In the genomic region with DNA sequence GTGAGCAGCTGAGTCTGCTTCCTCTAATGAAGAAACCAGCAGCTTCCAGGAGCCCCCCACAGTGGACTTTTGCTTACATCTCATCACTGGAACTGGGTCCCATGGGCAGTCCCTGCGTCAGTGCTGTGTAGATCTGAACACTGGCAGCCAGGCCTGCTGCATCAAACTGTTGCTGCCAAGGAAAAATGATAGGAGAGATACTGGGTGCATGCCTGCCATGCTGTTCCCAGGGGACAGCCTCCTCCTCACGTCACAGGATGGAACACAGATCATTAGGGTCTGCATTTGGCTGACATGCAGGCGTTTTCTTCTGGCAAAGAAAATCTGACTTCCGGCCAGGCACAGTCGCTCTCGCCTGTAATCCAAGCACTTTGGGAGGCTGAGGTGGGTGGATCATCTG, we compare ENCODE assay signal across 23 cellular contexts.
DNase-seq lines count a peak whose midpoint lies in the region; ATAC-seq and TF ChIP-seq lines count a peak whose summit lies in the region.
"Had no signal": no experiment of that assay in that cellular context is flagged by ENCODE, and none has a peak within 500 bp of the region (broad histone marks: within the 10 kb centered on the region; RNA-seq: fewer than 3 reads in every experiment).

No MANE protein-coding gene starts in this region.

- ATAC-seq in Right ventricle myocardium inferior: no peak
- ATAC-seq in heart right ventricle: no peak
- no peak for ATAC-seq in HG03378 (IDR thresholded peaks at IDR 0.05; ENCODE audit: unreplicated experiment)
- ATAC-seq: GM12878 had no signal

- H3K27ac ChIP-seq in heart right ventricle (no peak overlapping the region), A673 (ENCODE audit: low read depth, low read length, poor library complexity, severe bottlenecking) (peak overlapping the region; percentile 95), SK-N-MC (no peak overlapping the region)
- H3K27ac ChIP-seq: BLaER1 had no signal

- WGBS in heart right ventricle, 2 donors: 73 to 80% methylated on average over 6 of the region's 6 CpGs

- no peak overlapping the region for H3K4me3 ChIP-seq in heart right ventricle
- H3K4me3 ChIP-seq in A673 (ENCODE audit: low read depth, low read length, poor library complexity, severe bottlenecking): peak overlapping the region; percentile 46
- no peak overlapping the region for H3K4me3 ChIP-seq in BE2C (ENCODE audit: low read depth, low read length)
- peak overlapping the region; percentile 51 for H3K4me3 ChIP-seq in SK-N-MC
- H3K4me3 ChIP-seq: BLaER1, GM12878 had no signal

- H3K36me3 ChIP-seq in heart right ventricle: no peaks in the 10 kb centered on the region
- peaks cover 11% of the 10 kb centered on the region for H3K36me3 ChIP-seq in A673 (ENCODE audit: insufficient read depth, low read length, poor library complexity, severe bottlenecking)
- no peaks in the 10 kb centered on the region for H3K36me3 ChIP-seq in BE2C
- H3K36me3 ChIP-seq in SK-N-MC (ENCODE audit: insufficient read depth, low read length): no peaks in the 10 kb centered on the region
- H3K36me3 ChIP-seq: BLaER1 had no signal

- POLR2A ChIA-PET in A673 (lab: Charles Lee; ENCODE audit: low non-redundant PET): no interaction called here

- no TSS peak for BruUV-seq in A673 (replicated peaks; lab: Mats Ljungman, UMichigan)

- DNase-seq in Right ventricle myocardium inferior (ENCODE audit: missing footprints) (peak; percentile 53), heart right ventricle (no peak), A673 (ENCODE audit: low spot score) (peak; percentile 58), BE2C (peak; percentile 86), SK-N-MC (ENCODE audit: low read depth, low spot score) (no peak), T-helper 2 cell (no peak)
- DNase-seq: 8988T; AML-193; C1 segment of cervical spinal cord; CD4-positive, alpha-beta memory T cell; CD4-positive, CD25-positive, alpha-beta regulatory T cell; CD8-positive, alpha-beta memory T cell; COR-L47; DMS 273 treated with DMSO at 0.1 percent for 48 hours; DMS153; DMS53; DMS79; DND-41; EL; GDM1 had no signal

- no peaks in the 10 kb centered on the region for H3K4me1 ChIP-seq in heart right ventricle
- H3K4me1 ChIP-seq in A673 (ENCODE audit: insufficient read depth, low read length, poor library complexity, severe bottlenecking): peaks cover 60% of the 10 kb centered on the region
- peaks cover 53% of the 10 kb centered on the region for H3K4me1 ChIP-seq in BE2C
- H3K4me1 ChIP-seq: BLaER1 had no signal

- H3K9me3 ChIP-seq in heart right ventricle: peaks cover 0 to 1% (median 0%) of the 10 kb centered on the region in 11 donors
- no peaks in the 10 kb centered on the region for H3K9me3 ChIP-seq in A673 (ENCODE audit: low read depth, low read length, poor library complexity, severe bottlenecking)
- no peaks in the 10 kb centered on the region for H3K9me3 ChIP-seq in BE2C
- no peaks in the 10 kb centered on the region for H3K9me3 ChIP-seq in SK-N-MC (ENCODE audit: low read depth, low read length)

- TF ChIP-seq CTCF in heart right ventricle (IDR thresholded peaks at IDR 0.05) (no peak), A673 (conservative IDR thresholded peaks at IDR 0.05; ENCODE audit: low read depth, low read length) (no peak), BE2C (IDR thresholded peaks at IDR 0.05; ENCODE audit: low read depth, low read length) (no peak)

- CTCF ChIA-PET in A673 (lab: Charles Lee): interaction anchor here (0.7 to 1.5 kb wide), 2 partner anchors 69 to 202 kb away, joined by 3 to 5 read pairs; no protein-coding TSS in a partner anchor

- no peak overlapping the region for H3K9ac ChIP-seq in SK-N-MC (ENCODE audit: insufficient read length)
- H3K9ac ChIP-seq: BLaER1 had no signal

- intact Hi-C loops in Right ventricle myocardium inferior (cut with DNase I): no loop called here
- intact Hi-C loops in heart right ventricle (cut with DNase I): no loop called here
- intact Hi-C loops in A673 (cut with micrococcal nuclease; ENCODE audit: unreplicated experiment): loop anchor here (5.0 kb wide), 1 partner anchor 68 kb away; a partner anchor contains a TSS

- H3K27me3 ChIP-seq in heart right ventricle: peaks cover 0 to 75% (median 43%) of the 10 kb centered on the region in 7 donors
- H3K27me3 ChIP-seq in A673 (replicated peaks; ENCODE audit: insufficient read depth, low read depth, low read length, poor library complexity): no peaks in the 10 kb centered on the region
- no peaks in the 10 kb centered on the region for H3K27me3 ChIP-seq in BE2C
- H3K27me3 ChIP-seq: BLaER1 had no signal

Comparison
In these comparisons a context has a peak if more than half of its experiments do, and no peak if none do; other contexts are left out.
1. DNase-seq: peak in Right ventricle myocardium inferior (single experiment), A673 (single experiment) and BE2C (single experiment); none in heart right ventricle (0 of 2), SK-N-MC (single experiment) and T-helper 2 cell (0 of 5).
2. H3K4me3 ChIP-seq: peak in A673 (single experiment) and SK-N-MC (single experiment); none in heart right ventricle (0 of 10) and BE2C (single experiment).